28 cellular contexts compared by ENCODE assay signal in genomic region chr12:111262277-111262676, GRCh38.
"Had no signal": no experiment of that assay in that cellular context is flagged by ENCODE, and none has a peak within 500 bp of the region (broad histone marks: within the 10 kb centered on the region; RNA-seq: fewer than 3 reads in every experiment).

No MANE protein-coding gene starts in this region.

- H3K9me3 ChIP-seq: ovary, psoas muscle, right lobe of liver, sigmoid colon, suprapubic skin, testis, tibial artery, transverse colon, upper lobe of right lung, uterus had no signal

- H3K4me3 ChIP-seq: neural progenitor cell, ovary, psoas muscle, right lobe of liver, sigmoid colon, suprapubic skin, testis, tibial artery, transverse colon, upper lobe of right lung, uterus had no signal

- H3K4me2 ChIP-seq: neural progenitor cell had no signal

- ATAC-seq: natural killer cell; psoas muscle; right cardiac atrium; stimulated activated memory B cell treated with anti-CD40 and anti-IgM and Interleukin-4, amounts not matched to agents 10 μg/mL and 1 μg/mL and 100 μg/mL, for 72 hours; stimulated activated naive CD8-positive, alpha-beta T cell treated with anti-CD3 and anti-CD28 coated beads, Interleukin-15, amount 100 ng/mL, for 72 hours; stimulated activated naive CD8-positive, alpha-beta T cell treated with anti-CD3 and anti-CD28 coated beads, Interleukin-15, Interleukin-2, amounts not matched to agents 100 U/mL and 50 U/mL, for 24 hours; upper lobe of right lung had no signal

- H3K36me3 ChIP-seq: neural progenitor cell, ovary, sigmoid colon, suprapubic skin, tibial artery, transverse colon, upper lobe of right lung, uterus had no signal

- H3K4me3 Mint-ChIP-seq: natural killer cell; nephron; neural progenitor cell; stimulated activated memory B cell treated with anti-CD40 and anti-IgM and Interleukin-4, amounts not matched to agents 10 μg/mL and 1 μg/mL and 100 μg/mL, for 72 hours; stimulated activated naive CD8-positive, alpha-beta T cell treated with anti-CD3 and anti-CD28 coated beads, Interleukin-15, amount 100 ng/mL, for 72 hours; type B pancreatic cell had no signal

- H3K79me2 ChIP-seq: parathyroid adenoma had no signal

- H3K27me3 ChIP-seq: neural progenitor cell, ovary, right lobe of liver, testis, transverse colon, uterus had no signal

- H3K27ac ChIP-seq: neural progenitor cell, ovary, parathyroid adenoma, psoas muscle, right lobe of liver, sigmoid colon, suprapubic skin, testis, tibial artery, transverse colon, upper lobe of right lung, uterus had no signal

- H3K4me1 ChIP-seq: parathyroid adenoma, psoas muscle, right lobe of liver, sigmoid colon, suprapubic skin, testis, tibial artery, transverse colon, upper lobe of right lung, uterus had no signal

- FAIRE-seq: small intestine had no signal

- H3K4me1 Mint-ChIP-seq: natural killer cell; stimulated activated memory B cell treated with anti-CD40 and anti-IgM and Interleukin-4, amounts not matched to agents 10 μg/mL and 1 μg/mL and 100 μg/mL, for 72 hours had no signal

- DNase-seq: natural killer cell; occipital lobe; ovary; psoas muscle; right cardiac atrium; right lobe of liver; sigmoid colon; small intestine; stimulated activated CD4-positive, alpha-beta T cell treated with anti-CD3 and anti-CD28 coated beads, Interleukin-15, amount 100 ng/mL, for 24 hours; stimulated activated CD4-positive, alpha-beta T cell treated with anti-CD3 and anti-CD28 coated beads, Interleukin-2, amount 100 ng/mL, for 24 hours; stimulated activated CD4-positive, alpha-beta T cell treated with anti-CD3 and anti-CD28 coated beads, Interleukin-2, amount 100 ng/mL, for 48 hours; stimulated activated CD4-positive, alpha-beta T cell treated with anti-CD3 and anti-CD28 coated beads, Interleukin-4, amount 100 ng/mL, for 24 hours; stimulated activated naive CD4-positive, alpha-beta T cell; stimulated activated naive CD8-positive, alpha-beta T cell treated with anti-CD3 and anti-CD28 coated beads, Interleukin-15, amount 100 ng/mL, for 72 hours; stimulated activated naive CD8-positive, alpha-beta T cell treated with anti-CD3 and anti-CD28 coated beads, Interleukin-15, Interleukin-2, amounts not matched to agents 100 U/mL and 50 U/mL, for 24 hours; substantia nigra; tibial artery; transverse colon; upper lobe of right lung; uterus had no signal

- H3K27ac Mint-ChIP-seq: natural killer cell; neural progenitor cell; progenitor cell of endocrine pancreas; stimulated activated memory B cell treated with anti-CD40 and anti-IgM and Interleukin-4, amounts not matched to agents 10 μg/mL and 1 μg/mL and 100 μg/mL, for 72 hours; type B pancreatic cell had no signal

- H3K9ac ChIP-seq: neural progenitor cell, parathyroid adenoma had no signal

- H3K36me3 Mint-ChIP-seq: natural killer cell; neural progenitor cell; stimulated activated memory B cell treated with anti-CD40 and anti-IgM and Interleukin-4, amounts not matched to agents 10 μg/mL and 1 μg/mL and 100 μg/mL, for 72 hours; type B pancreatic cell had no signal

- H3K9me3 Mint-ChIP-seq: natural killer cell, nephron, neural progenitor cell, type B pancreatic cell had no signal

- H3K27me3 Mint-ChIP-seq: progenitor cell of endocrine pancreas; stimulated activated naive CD8-positive, alpha-beta T cell treated with anti-CD3 and anti-CD28 coated beads, Interleukin-15, amount 100 ng/mL, for 72 hours had no signal

- H2AFZ ChIP-seq: neural progenitor cell, parathyroid adenoma had no signal
